3 cellular contexts compared by ENCODE assay signal in genomic region chr1:12008355-12008754, GRCh38. TPM values are rescaled to one million over a fixed set of nuclear protein-coding genes. Genes with fewer than 3 reads are reported as not detected.
"Had no signal": no experiment of that assay in that cellular context is flagged by ENCODE, and none has a peak within 500 bp of the region (broad histone marks: within the 10 kb centered on the region; RNA-seq: fewer than 3 reads in every experiment).

No MANE protein-coding gene starts in this region.

RNA-seq across cellular contexts. Expression of gene TNFRSF8, which starts 54.7 kb away (rescaled TPM):
- total RNA-seq: hepatocyte, lung microvascular endothelial cell, mammary epithelial cell had no signal
- polyA plus RNA-seq: hepatocyte had no signal
